11 cellular contexts compared by ENCODE assay signal in the genomic region with DNA sequence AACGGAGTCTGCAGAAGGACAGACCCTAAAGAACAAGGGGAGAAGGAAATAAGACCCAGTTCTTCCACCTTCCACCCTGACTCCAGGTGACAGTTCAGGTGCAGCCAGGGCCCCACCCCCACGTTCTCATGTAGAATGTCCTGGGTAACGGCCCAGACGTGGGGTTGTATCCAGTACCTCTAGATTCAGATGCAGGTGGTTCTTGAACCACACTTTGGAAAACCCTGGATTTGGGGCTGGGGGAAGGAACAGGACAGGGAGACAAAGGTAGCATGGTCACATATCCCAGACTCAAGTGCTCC. TPM values are rescaled to one million over a fixed set of nuclear protein-coding genes. Genes with fewer than 3 reads are reported as not detected.
DNase-seq lines count a peak whose midpoint lies in the region; ATAC-seq, FAIRE-seq and TF ChIP-seq lines count a peak whose summit lies in the region.
"Had no signal": no experiment of that assay in that cellular context is flagged by ENCODE, and none has a peak within 500 bp of the region (broad histone marks: within the 10 kb centered on the region; RNA-seq: fewer than 3 reads in every experiment).

No MANE protein-coding gene starts in this region.

- peaks cover 40% of the 10 kb centered on the region for H3K27me3 Mint-ChIP-seq in activated naive CD8-positive, alpha-beta T cell treated with anti-CD3 and anti-CD28 coated beads for 36 hours

- H3K9me3 Mint-ChIP-seq in activated naive CD8-positive, alpha-beta T cell treated with anti-CD3 and anti-CD28 coated beads for 36 hours, result no peaks in the 10 kb centered on the region

- peak overlapping the region; percentile 60; the same call in 2 of the 3 replicates for H3K27ac ChIP-seq in K562 (ENCODE audit: extremely low read depth, low read depth, low read length)
- H3K27ac ChIP-seq in mesendoderm (ENCODE audit: low read depth, low read length), result no peak overlapping the region
- no peak overlapping the region for H3K27ac ChIP-seq in urinary bladder (ENCODE audit: low read depth)
- H3K27ac ChIP-seq: epithelial cell of prostate had no signal

- H2BK120ac ChIP-seq in mesendoderm (ENCODE audit: low read depth, low read length), result no peak overlapping the region

- H3K4me3 ChIP-seq in K562, result no peak overlapping the region
- H3K4me3 ChIP-seq in mesendoderm (ENCODE audit: low read length), result no peak overlapping the region
- peak overlapping the region; percentile 44 for H3K4me3 ChIP-seq in urinary bladder (ENCODE audit: low read depth, low read length)

- peaks cover 23% of the 10 kb centered on the region for H3K36me3 Mint-ChIP-seq in activated naive CD8-positive, alpha-beta T cell treated with anti-CD3 and anti-CD28 coated beads for 36 hours

- peaks cover 10% of the 10 kb centered on the region; the same call in 1 of the 2 replicates for H4K20me1 ChIP-seq in K562 (replicated peaks; ENCODE audit: control insufficient read depth, insufficient read depth, low read length)

- TF ChIP-seq POLR2A in K562 (conservative IDR thresholded peaks at IDR 0.05), result no peak

- H3K79me1 ChIP-seq in mesendoderm (ENCODE audit: low read length), result no peaks in the 10 kb centered on the region

- no peak overlapping the region for H4K8ac ChIP-seq in mesendoderm (ENCODE audit: low read depth, low read length)

- no peaks in the 10 kb centered on the region for H3K9me3 ChIP-seq in K562 (replicated peaks; ENCODE audit: control insufficient read depth, insufficient read depth, low read depth, low read length)

- in situ Hi-C loops in K562 (cut with MboI), result no loop called here
- in situ Hi-C loops in GM13976 (cut with MboI; ENCODE audit: low sequenced_read_pairs, unreplicated experiment), result no loop called here

- no peak overlapping the region for H3K23ac ChIP-seq in mesendoderm (ENCODE audit: low read length)

- peak; percentile 83 for FAIRE-seq in K562 (lab: Jason Lieb, UNC)
- no peak for FAIRE-seq in RCC 7860 (lab: Jason Lieb, UNC)
- FAIRE-seq: islet of Langerhans had no signal

- H3K4me1 Mint-ChIP-seq in activated naive CD8-positive, alpha-beta T cell treated with anti-CD3 and anti-CD28 coated beads for 36 hours, result peaks cover 16% of the 10 kb centered on the region

- TF ChIP-seq CTCF in K562 (IDR thresholded peaks at IDR 0.05 in 2 of 3, conservative IDR thresholded peaks at IDR 0.05 in 1 of 3; ENCODE audit: insufficient read depth in 2 of 3, low read depth in 1 of 3, low read length in 3 of 3), result no peak
- TF ChIP-seq CTCF in GM13976 (IDR thresholded peaks at IDR 0.05; ENCODE audit: borderline replicate concordance, control extremely low read depth, extremely low read depth, insufficient read depth, missing control alignments), result no peak

- H3K79me2 ChIP-seq in K562 (ENCODE audit: control insufficient read depth, insufficient read depth, low read length) (no peaks in the 10 kb centered on the region), mesendoderm (ENCODE audit: control insufficient read depth, insufficient read depth, low read length) (no peaks in the 10 kb centered on the region)

- no peak overlapping the region for H3K18ac ChIP-seq in mesendoderm (ENCODE audit: low read length)

- peak overlapping the region; percentile 59 for H3K56ac ChIP-seq in mesendoderm (ENCODE audit: low read length)

- H3K4me3 Mint-ChIP-seq in activated naive CD8-positive, alpha-beta T cell treated with anti-CD3 and anti-CD28 coated beads for 36 hours, result no peak overlapping the region

- H3K9ac ChIP-seq in K562 (ENCODE audit: insufficient read depth in 1 of 2, low read depth in 2 of 2, low read length in 2 of 2) (peak overlapping the region; percentile 62 to 84; a peak in 2 of 4 replicates), mesendoderm (ENCODE audit: low read length) (peak overlapping the region; percentile 63)

- H3K27me3 ChIP-seq in K562 (ENCODE audit: control insufficient read depth in 2 of 2, insufficient read depth in 2 of 2, low read length in 2 of 2) (no peaks in the 10 kb centered on the region), mesendoderm (ENCODE audit: insufficient read depth, low read length, poor library complexity) (no peaks in the 10 kb centered on the region)

- peaks cover 9% of the 10 kb centered on the region for H3K9me1 ChIP-seq in K562 (ENCODE audit: control insufficient read depth, insufficient read depth, low read length)

- H3K4ac ChIP-seq in mesendoderm (ENCODE audit: low read depth, low read length), result no peak overlapping the region

- peaks cover 16 to 64% of the 10 kb centered on the region in 2 experiments for H3K4me1 ChIP-seq in K562 (replicated peaks in 1 of 2; ENCODE audit: control insufficient read depth in 2 of 2, insufficient read depth in 2 of 2, low read length in 2 of 2)
- peaks cover 4% of the 10 kb centered on the region for H3K4me1 ChIP-seq in mesendoderm (ENCODE audit: control insufficient read depth, low read depth, low read length)
- H3K4me1 ChIP-seq in urinary bladder (ENCODE audit: insufficient read depth), result peaks cover 4% of the 10 kb centered on the region

- DNase-seq in cardiac septum (ENCODE audit: low spot score) (peak; percentile 46), Right ventricle myocardium superior (no peak), K562 (ENCODE audit: extremely low read depth in 1 of 4, low spot score in 3 of 4) (no peak), mesendoderm (no peak), GM13976 (ENCODE audit: low spot score) (no peak), RCC 7860 (ENCODE audit: low spot score) (no peak)
- DNase-seq in activated naive CD8-positive, alpha-beta T cell treated with anti-CD3 and anti-CD28 coated beads for 36 hours, result no peak
- DNase-seq: NCI-H524 had no signal

- H2AK5ac ChIP-seq in mesendoderm (ENCODE audit: low read length), result no peak overlapping the region

- H3K27ac Mint-ChIP-seq in activated naive CD8-positive, alpha-beta T cell treated with anti-CD3 and anti-CD28 coated beads for 36 hours, result no peak overlapping the region

- BruUV-seq in K562 (replicated peaks; lab: Mats Ljungman, UMichigan), result no TSS peak

- H3K4me2 ChIP-seq in K562 (ENCODE audit: insufficient read depth, low read length), result peak overlapping the region; percentile 80
- no peak overlapping the region for H3K4me2 ChIP-seq in mesendoderm (ENCODE audit: low read length)

- CTCF ChIA-PET in K562 (lab: Yijun Ruan, JAX; ENCODE audit: low intra/inter-chr PET ratio), result no interaction called here

- intact Hi-C loops in cardiac septum (cut with DNase I) (no loop called here), Right ventricle myocardium superior (cut with DNase I) (no loop called here), K562 (cut with micrococcal nuclease) (no loop called here)

- H4K5ac ChIP-seq in mesendoderm (ENCODE audit: low read length), result no peak overlapping the region

- ATAC-seq in Right ventricle myocardium superior (ENCODE audit: poor library complexity) (no peak), K562 (no peak)

- peaks cover 18% of the 10 kb centered on the region; the same call in 2 of the 3 replicates for H3K36me3 ChIP-seq in K562 (ENCODE audit: control insufficient read depth, insufficient read depth, low read length)
- no peaks in the 10 kb centered on the region for H3K36me3 ChIP-seq in mesendoderm (ENCODE audit: control insufficient read depth, insufficient read depth, low read length)
- H3K36me3 ChIP-seq in urinary bladder (ENCODE audit: insufficient read depth), result no peaks in the 10 kb centered on the region

- no peak for TF ChIP-seq EP300 in K562 (IDR thresholded peaks at IDR 0.05; ENCODE audit: low read length)

- no peak overlapping the region for H2BK15ac ChIP-seq in mesendoderm (replicated peaks; ENCODE audit: low read depth)

- H2BK5ac ChIP-seq in mesendoderm (ENCODE audit: low read length), result no peak overlapping the region

- no peak overlapping the region for H2AFZ ChIP-seq in K562 (ENCODE audit: low read depth, low read length)

- no peak for TF ChIP-seq RAD21 in K562 (CRISPR knock-in tag; conservative IDR thresholded peaks at IDR 0.05 in 1 of 2, IDR thresholded peaks at IDR 0.05 in 1 of 2)

- POLR2A ChIA-PET in K562 (lab: Yijun Ruan, JAX), result interaction anchor here (7.7 kb wide), 1 partner anchor 9 kb away, joined by 70 read pairs; a partner anchor contains a TSS

- 29% methylated on average over 4 of the region's 4 CpGs for WGBS in K562 (ENCODE audit: insufficient coverage, low coverage, missing lambda C conversion rate)
- no CpG with 5 or more reads among the region's 4 CpGs for WGBS in mesendoderm (ENCODE audit: extremely low coverage, insufficient coverage, low lambda C conversion rate)
- WGBS in urinary bladder, result 38% methylated on average over 4 of the region's 4 CpGs

RNA-seq across cellular contexts. Expression of a gene that starts 2.2 kb away (rescaled TPM):
- total RNA-seq in cardiac septum (441 TPM), Right ventricle myocardium superior (237 TPM), K562 (2014; rRNA removed) (7.7 and 10.9 TPM in 2 replicates), K562 (2014; rRNA removed; fragmentation: Illumina TruSeq; extraction: Trizol) (2.3 and 2.8 TPM in 2 replicates), K562 (2015; rRNA removed; fragmentation: Illumina TruSeq; extraction: Trizol) (7.3 and 8.8 TPM in 2 replicates), K562 (2021) (22.7 and 26.5 TPM in 2 replicates), urinary bladder (49.4 TPM)
- total RNA-seq in K562 (2011; cell fraction: chromatin; rRNA removed; ENCODE audit: low replicate concordance), result 108 and 213 TPM in 2 replicates
- total RNA-seq in K562 (2011; cell fraction: nucleolus; rRNA removed), result 94.9 and 106 TPM in 2 replicates
- total RNA-seq in K562 (2011; cell fraction: nucleoplasm; rRNA removed), result 85.3 and 105 TPM in 2 replicates
- polyA plus RNA-seq in K562 (2011; rRNA removed) (7.0 and 11.2 TPM in 2 replicates), K562 (2014; fragmentation: Illumina TruSeq; extraction: Trizol) (8.0 and 9.1 TPM in 2 replicates), K562 (2014; fragmentation: Nextera tagmentation; extraction: Ambion mirVana) (under 1 TPM; 0.24 to 0.63 TPM), K562 (2014; rRNA removed) (19.1 and 31.3 TPM in 2 replicates), urinary bladder (223 TPM)
- polyA plus RNA-seq in K562 (2011; cell fraction: cytosol; rRNA removed), result 8.7 and 21.2 TPM in 2 replicates
- polyA plus RNA-seq in K562 (2011; cell fraction: nucleus; rRNA removed), result 75.5 and 114 TPM in 2 replicates
- polyA plus RNA-seq in K562 (2012), result 23.7 and 50.9 TPM in 2 replicates
- 6.7 and 13.0 TPM in 2 replicates for polyA minus RNA-seq in K562 (2011; rRNA and poly(A)+ RNA removed)
- polyA minus RNA-seq in K562 (2011; cell fraction: cytosol; rRNA and poly(A)+ RNA removed), result 5.6 and 7.0 TPM in 2 replicates
- polyA minus RNA-seq in K562 (2011; cell fraction: nucleus; rRNA and poly(A)+ RNA removed), result 16.8 and 17.1 TPM in 2 replicates
- 10.5 TPM for polyA plus RNA-seq in mesendoderm (2013, experiment 1 of 2)
- 9.3 TPM for polyA plus RNA-seq in mesendoderm (2013, experiment 2 of 2)
- total RNA-seq in activated naive CD8-positive, alpha-beta T cell treated with anti-CD3 and anti-CD28 coated beads for 36 hours, result 1 to 10 TPM; 7.3 to 8.6 TPM

RNA-seq across cellular contexts. Expression of a gene that starts 11.0 kb away (rescaled TPM):
- 20.7 TPM for total RNA-seq in cardiac septum
- 22.0 TPM for total RNA-seq in Right ventricle myocardium superior
- 4.2 and 17.4 TPM in 2 replicates for total RNA-seq in K562 (2011; cell fraction: chromatin; rRNA removed; ENCODE audit: low replicate concordance)
- total RNA-seq in K562 (2011; cell fraction: nucleolus; rRNA removed), result 13.7 and 19.0 TPM in 2 replicates
- total RNA-seq in K562 (2011; cell fraction: nucleoplasm; rRNA removed), result 6.2 and 8.5 TPM in 2 replicates
- 7.9 and 9.0 TPM in 2 replicates for total RNA-seq in K562 (2014; rRNA removed)
- total RNA-seq in K562 (2014; rRNA removed; fragmentation: Illumina TruSeq; extraction: Trizol), result 1.0 and 1.4 TPM in 2 replicates
- 4.2 and 5.0 TPM in 2 replicates for total RNA-seq in K562 (2015; rRNA removed; fragmentation: Illumina TruSeq; extraction: Trizol)
- total RNA-seq in K562 (2021), result 15.2 and 17.2 TPM in 2 replicates
- polyA plus RNA-seq in K562 (2011; rRNA removed), result 2.5 and 6.1 TPM in 2 replicates
- 5.6 and 11.7 TPM in 2 replicates for polyA plus RNA-seq in K562 (2011; cell fraction: cytosol; rRNA removed)
- polyA plus RNA-seq in K562 (2011; cell fraction: nucleus; rRNA removed), result 22.2 and 28.1 TPM in 2 replicates
- 5.5 and 16.8 TPM in 2 replicates for polyA plus RNA-seq in K562 (2012)
- 7.4 and 12.5 TPM in 2 replicates for polyA plus RNA-seq in K562 (2014; fragmentation: Illumina TruSeq; extraction: Trizol)
- not detected for polyA plus RNA-seq in K562 (2014; fragmentation: Nextera tagmentation; extraction: Ambion mirVana)
- 9.7 and 10.2 TPM in 2 replicates for polyA plus RNA-seq in K562 (2014; rRNA removed)
- polyA minus RNA-seq in K562 (2011; rRNA and poly(A)+ RNA removed), result 0.74 and 0.93 TPM in 2 replicates
- polyA minus RNA-seq in K562 (2011; cell fraction: cytosol; rRNA and poly(A)+ RNA removed), result 4.6 and 7.9 TPM in 2 replicates
- polyA minus RNA-seq in K562 (2011; cell fraction: nucleus; rRNA and poly(A)+ RNA removed), result 7.8 and 10.1 TPM in 2 replicates
- polyA plus RNA-seq in mesendoderm (2013, experiment 1 of 2), result 19.5 TPM
- 18.9 TPM for polyA plus RNA-seq in mesendoderm (2013, experiment 2 of 2)
- total RNA-seq in urinary bladder, result 10.4 TPM
- polyA plus RNA-seq in urinary bladder, result 51.1 TPM
- total RNA-seq in activated naive CD8-positive, alpha-beta T cell treated with anti-CD3 and anti-CD28 coated beads for 36 hours, result 1 to 10 TPM; 1.6 to 1.7 TPM

RNA-seq across cellular contexts. Expression of a gene that starts 12.5 kb away (rescaled TPM):
- total RNA-seq in cardiac septum, result 120 TPM
- total RNA-seq in Right ventricle myocardium superior, result 57.2 TPM
- 93.8 and 251 TPM in 2 replicates for total RNA-seq in K562 (2011; cell fraction: chromatin; rRNA removed; ENCODE audit: low replicate concordance)
- total RNA-seq in K562 (2011; cell fraction: nucleolus; rRNA removed), result 136 and 149 TPM in 2 replicates
- total RNA-seq in K562 (2011; cell fraction: nucleoplasm; rRNA removed), result 124 and 146 TPM in 2 replicates
- total RNA-seq in K562 (2014; rRNA removed), result 30.5 and 38.4 TPM in 2 replicates
- total RNA-seq in K562 (2014; rRNA removed; fragmentation: Illumina TruSeq; extraction: Trizol), result 18.1 and 20.0 TPM in 2 replicates
- total RNA-seq in K562 (2015; rRNA removed; fragmentation: Illumina TruSeq; extraction: Trizol), result 19.0 and 20.7 TPM in 2 replicates
- 51.3 and 54.6 TPM in 2 replicates for total RNA-seq in K562 (2021)
- 15.6 and 22.6 TPM in 2 replicates for polyA plus RNA-seq in K562 (2011; rRNA removed)
- 23.6 and 33.0 TPM in 2 replicates for polyA plus RNA-seq in K562 (2011; cell fraction: cytosol; rRNA removed)
- 46.4 and 68.1 TPM in 2 replicates for polyA plus RNA-seq in K562 (2011; cell fraction: nucleus; rRNA removed)
- polyA plus RNA-seq in K562 (2012), result 28.7 and 29.1 TPM in 2 replicates
- 15.4 and 18.7 TPM in 2 replicates for polyA plus RNA-seq in K562 (2014; fragmentation: Illumina TruSeq; extraction: Trizol)
- polyA plus RNA-seq in K562 (2014; fragmentation: Nextera tagmentation; extraction: Ambion mirVana), result 1 to 10 TPM; 4.7 to 7.9 TPM
- polyA plus RNA-seq in K562 (2014; rRNA removed), result 27.7 and 32.8 TPM in 2 replicates
- polyA minus RNA-seq in K562 (2011; rRNA and poly(A)+ RNA removed), result 21.1 and 23.5 TPM in 2 replicates
- polyA minus RNA-seq in K562 (2011; cell fraction: cytosol; rRNA and poly(A)+ RNA removed), result 22.7 and 27.3 TPM in 2 replicates
- polyA minus RNA-seq in K562 (2011; cell fraction: nucleus; rRNA and poly(A)+ RNA removed), result 38.4 and 45.5 TPM in 2 replicates
- polyA plus RNA-seq in mesendoderm (2013, experiment 1 of 2), result 20.6 TPM
- polyA plus RNA-seq in mesendoderm (2013, experiment 2 of 2), result 20.9 TPM
- total RNA-seq in urinary bladder, result 24.7 TPM
- 43.7 TPM for polyA plus RNA-seq in urinary bladder
- 10 to 100 TPM; 29.5 to 30.7 TPM for total RNA-seq in activated naive CD8-positive, alpha-beta T cell treated with anti-CD3 and anti-CD28 coated beads for 36 hours

RNA-seq across cellular contexts. Expression of a gene that starts 35.0 kb away (rescaled TPM):
- 0.16 TPM for total RNA-seq in cardiac septum
- 0.08 TPM for total RNA-seq in Right ventricle myocardium superior
- 0.63 and 3.1 TPM in 2 replicates for total RNA-seq in K562 (2011; cell fraction: chromatin; rRNA removed; ENCODE audit: low replicate concordance)
- 1.5 and 1.7 TPM in 2 replicates for total RNA-seq in K562 (2011; cell fraction: nucleolus; rRNA removed)
- total RNA-seq in K562 (2011; cell fraction: nucleoplasm; rRNA removed), result 0.81 and 1.1 TPM in 2 replicates
- not detected in 2 replicates for total RNA-seq in K562 (2014; rRNA removed)
- total RNA-seq in K562 (2014; rRNA removed; fragmentation: Illumina TruSeq; extraction: Trizol), result not detected in 2 replicates
- total RNA-seq in K562 (2015; rRNA removed; fragmentation: Illumina TruSeq; extraction: Trizol), result 0.07 TPM in 1 of 2 replicates, not detected in the other
- 0.07 TPM in 1 of 2 replicates, not detected in the other for total RNA-seq in K562 (2021)
- polyA plus RNA-seq in K562 (2011; rRNA removed), result 0.03 and 0.04 TPM in 2 replicates
- polyA plus RNA-seq in K562 (2011; cell fraction: cytosol; rRNA removed), result not detected in 2 replicates
- polyA plus RNA-seq in K562 (2011; cell fraction: nucleus; rRNA removed), result 0.08 and 0.14 TPM in 2 replicates
- 0.05 and 0.15 TPM in 2 replicates for polyA plus RNA-seq in K562 (2012)
- polyA plus RNA-seq in K562 (2014; fragmentation: Illumina TruSeq; extraction: Trizol), result not detected in 2 replicates
- not detected for polyA plus RNA-seq in K562 (2014; fragmentation: Nextera tagmentation; extraction: Ambion mirVana)
- polyA plus RNA-seq in K562 (2014; rRNA removed), result 0.07 and 0.15 TPM in 2 replicates
- polyA minus RNA-seq in K562 (2011; rRNA and poly(A)+ RNA removed), result 0.09 TPM in 1 of 2 replicates, not detected in the other
- not detected in 2 replicates for polyA minus RNA-seq in K562 (2011; cell fraction: cytosol; rRNA and poly(A)+ RNA removed)
- 0.54 and 0.56 TPM in 2 replicates for polyA minus RNA-seq in K562 (2011; cell fraction: nucleus; rRNA and poly(A)+ RNA removed)
- not detected for polyA plus RNA-seq in mesendoderm (2013, experiment 1 of 2)
- polyA plus RNA-seq in mesendoderm (2013, experiment 2 of 2), result not detected
- not detected for total RNA-seq in urinary bladder
- polyA plus RNA-seq in urinary bladder, result not detected
- under 1 TPM; 0.12 to 0.21 TPM for total RNA-seq in activated naive CD8-positive, alpha-beta T cell treated with anti-CD3 and anti-CD28 coated beads for 36 hours

RNA-seq across cellular contexts. Expression of a gene that starts 46.9 kb away (rescaled TPM):
- total RNA-seq in cardiac septum (not detected), Right ventricle myocardium superior (not detected), K562 (2014; rRNA removed) (1.6 and 2.4 TPM in 2 replicates), K562 (2014; rRNA removed; fragmentation: Illumina TruSeq; extraction: Trizol) (0.64 and 0.76 TPM in 2 replicates), K562 (2015; rRNA removed; fragmentation: Illumina TruSeq; extraction: Trizol) (0.51 and 0.64 TPM in 2 replicates), K562 (2021) (1.5 and 2.0 TPM in 2 replicates), urinary bladder (not detected)
- 0.48 and 1.4 TPM in 2 replicates for total RNA-seq in K562 (2011; cell fraction: chromatin; rRNA removed; ENCODE audit: low replicate concordance)
- 0.66 and 0.67 TPM in 2 replicates for total RNA-seq in K562 (2011; cell fraction: nucleolus; rRNA removed)
- 0.37 and 0.76 TPM in 2 replicates for total RNA-seq in K562 (2011; cell fraction: nucleoplasm; rRNA removed)
- polyA plus RNA-seq in K562 (2011; rRNA removed) (0.20 and 1.4 TPM in 2 replicates), K562 (2014; fragmentation: Illumina TruSeq; extraction: Trizol) (1.8 and 2.2 TPM in 2 replicates), K562 (2014; fragmentation: Nextera tagmentation; extraction: Ambion mirVana) (under 1 TPM; 0.06 to 0.07 TPM), K562 (2014; rRNA removed) (1.2 and 1.6 TPM in 2 replicates), urinary bladder (not detected)
- 0.82 and 0.99 TPM in 2 replicates for polyA plus RNA-seq in K562 (2011; cell fraction: cytosol; rRNA removed)
- 0.51 and 0.86 TPM in 2 replicates for polyA plus RNA-seq in K562 (2011; cell fraction: nucleus; rRNA removed)
- polyA plus RNA-seq in K562 (2012), result 1.8 and 3.2 TPM in 2 replicates
- 0.21 and 0.54 TPM in 2 replicates for polyA minus RNA-seq in K562 (2011; rRNA and poly(A)+ RNA removed)
- polyA minus RNA-seq in K562 (2011; cell fraction: cytosol; rRNA and poly(A)+ RNA removed), result 1.1 TPM in 1 of 2 replicates, not detected in the other
- polyA minus RNA-seq in K562 (2011; cell fraction: nucleus; rRNA and poly(A)+ RNA removed), result 0.13 and 1.1 TPM in 2 replicates
- 0.38 TPM for polyA plus RNA-seq in mesendoderm (2013, experiment 1 of 2)
- 0.28 TPM for polyA plus RNA-seq in mesendoderm (2013, experiment 2 of 2)
- under 1 TPM; 0.08 TPM for total RNA-seq in activated naive CD8-positive, alpha-beta T cell treated with anti-CD3 and anti-CD28 coated beads for 36 hours
